ENCODE assay signal across 8 cellular contexts in the genomic region with DNA sequence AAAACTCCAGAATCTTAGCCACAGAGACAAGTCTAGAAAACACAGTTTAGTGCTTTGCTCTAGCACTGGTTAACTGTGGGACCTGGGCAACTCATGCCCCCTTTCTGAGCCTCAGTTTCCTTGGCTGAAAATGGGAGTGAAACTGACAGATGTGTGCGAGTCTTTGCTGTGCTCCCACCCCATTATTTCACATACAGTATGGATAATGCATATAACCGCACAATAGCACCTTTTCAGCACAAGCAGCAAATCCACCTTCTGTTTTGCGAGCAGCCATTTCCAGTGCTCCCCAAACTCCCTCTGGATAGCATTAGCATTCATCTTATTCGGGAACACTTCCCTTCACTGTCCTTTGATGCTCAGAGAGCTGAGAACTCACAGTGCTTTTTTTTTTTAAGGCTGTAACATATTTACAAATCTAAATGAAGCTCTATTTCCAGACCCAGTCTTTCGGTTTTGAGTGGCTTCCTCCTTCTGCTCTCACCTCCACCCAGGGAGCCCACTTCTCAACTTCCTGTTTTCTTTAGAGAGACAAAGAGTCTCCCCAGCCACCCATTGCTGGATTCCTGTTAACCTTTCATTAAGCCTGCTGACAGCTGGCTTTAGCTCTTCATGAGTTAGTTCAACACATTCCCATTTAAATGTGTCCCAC. TPM values are rescaled to one million over a fixed set of nuclear protein-coding genes. Genes with fewer than 3 reads are reported as not detected.
DNase-seq lines count a peak whose midpoint lies in the region; ATAC-seq and TF ChIP-seq lines count a peak whose summit lies in the region.

No MANE protein-coding gene starts in this region.

- H3K27me3 Mint-ChIP-seq in CD4-positive, alpha-beta memory T cell, result no peaks in the 10 kb centered on the region
- no peaks in the 10 kb centered on the region; the same call in 1 of the 2 replicates for H3K27me3 Mint-ChIP-seq in HFFc6 (ENCODE audit: insufficient read depth)

- peak overlapping the region; percentile 82 to 95 (median 92) for H3K27ac Mint-ChIP-seq in CD4-positive, alpha-beta memory T cell
- H3K27ac Mint-ChIP-seq in HFFc6, result no peak overlapping the region

- H3K4me1 ChIP-seq in CD4-positive, alpha-beta memory T cell (ENCODE audit: insufficient read depth, low read length), result peaks cover 28% of the 10 kb centered on the region
- H3K4me1 ChIP-seq in smooth muscle cell (ENCODE audit: low read depth), result no peaks in the 10 kb centered on the region
- no peaks in the 10 kb centered on the region for H3K4me1 ChIP-seq in gastrocnemius medialis

- H3K4me3 ChIP-seq in CD4-positive, alpha-beta memory T cell (ENCODE audit: low read length in 2 of 2), result peak overlapping the region in 1 of 2 donors; percentile 18
- H3K4me3 ChIP-seq in smooth muscle cell (no peak overlapping the region), gastrocnemius medialis (no peak overlapping the region)

- H3K4me2 ChIP-seq in smooth muscle cell, result no peak overlapping the region

- no peaks in the 10 kb centered on the region for H3K9me3 ChIP-seq in CD4-positive, alpha-beta memory T cell (ENCODE audit: control insufficient read depth in 1 of 2, low read length in 2 of 2)
- no peaks in the 10 kb centered on the region for H3K9me3 ChIP-seq in smooth muscle cell (replicated peaks; ENCODE audit: low read depth)
- H3K9me3 ChIP-seq in gastrocnemius medialis, result no peaks in the 10 kb centered on the region

- peak overlapping the region; percentile 76 to 90 (median 80) for H3K4me3 Mint-ChIP-seq in CD4-positive, alpha-beta memory T cell
- H3K4me3 Mint-ChIP-seq in HFFc6, result no peak overlapping the region

- H3F3A ChIP-seq in smooth muscle cell (ENCODE audit: low read depth), result no peaks in the 10 kb centered on the region

- WGBS in smooth muscle cell (ENCODE audit: low lambda C conversion rate), result 67% methylated on average over 5 of the region's 5 CpGs

- H3K27ac ChIP-seq in CD4-positive, alpha-beta memory T cell (ENCODE audit: low read depth, low read length), result peak overlapping the region; percentile 36
- H3K27ac ChIP-seq in smooth muscle cell (ENCODE audit: low read depth), result no peak overlapping the region
- no peak overlapping the region for H3K27ac ChIP-seq in gastrocnemius medialis

- peaks cover 9% of the 10 kb centered on the region in 2 donors for H3K36me3 Mint-ChIP-seq in CD4-positive, alpha-beta memory T cell
- no peaks in the 10 kb centered on the region for H3K36me3 Mint-ChIP-seq in HFFc6 (ENCODE audit: low read depth)

- ATAC-seq in GM18909 (IDR thresholded peaks at IDR 0.05; ENCODE audit: poor library complexity, unreplicated experiment) (peak; percentile 95), HG03064 (IDR thresholded peaks at IDR 0.05; ENCODE audit: low read depth, unreplicated experiment) (peak; percentile 92), gastrocnemius medialis (no peak)

- in situ Hi-C loops in gastrocnemius medialis (cut with MboI; ENCODE audit: low sequenced_read_pairs in 4 of 4), result no loop called here

- H3K27me3 ChIP-seq in CD4-positive, alpha-beta memory T cell (ENCODE audit: insufficient read depth, low read length), result no peaks in the 10 kb centered on the region
- H3K27me3 ChIP-seq in smooth muscle cell (ENCODE audit: low read depth) (no peaks in the 10 kb centered on the region), gastrocnemius medialis (no peaks in the 10 kb centered on the region)

- H2AFZ ChIP-seq in smooth muscle cell (ENCODE audit: low read depth), result no peak overlapping the region

- H3K36me3 ChIP-seq in CD4-positive, alpha-beta memory T cell (ENCODE audit: insufficient read depth, low read length), result no peaks in the 10 kb centered on the region
- H3K36me3 ChIP-seq in smooth muscle cell (ENCODE audit: low read depth) (no peaks in the 10 kb centered on the region), gastrocnemius medialis (no peaks in the 10 kb centered on the region)

- peak; percentile 34 to 43 (median 36) for DNase-seq in CD4-positive, alpha-beta memory T cell
- DNase-seq in NCI-H2171 treated with DMSO at 0.1 percent for 48 hours (lab: John Stamatoyannopoulos, UW) (peak; percentile 73), smooth muscle cell (lab: John Stamatoyannopoulos, UW; ENCODE audit: unreplicated experiment) (no peak), HFFc6 (no peak), gastrocnemius medialis (no peak)
- peak; percentile 2 for DNase-seq in effector CD4-positive, alpha-beta T cell

- H3K9me3 Mint-ChIP-seq in CD4-positive, alpha-beta memory T cell, result peaks cover 0 to 9% (median 6%) of the 10 kb centered on the region in 8 donors
- peaks cover 60% of the 10 kb centered on the region for H3K9me3 Mint-ChIP-seq in HFFc6

- CTCF ChIA-PET in CD4-positive, alpha-beta memory T cell (lab: Charles Lee; ENCODE audit: partially characterized antibody), result interaction anchor here (0.6 to 3.7 kb wide), 6 partner anchors 20 to 414 kb away, joined by 3 to 25 read pairs (median 3); no protein-coding TSS in a partner anchor

- TF ChIP-seq POLR2A in gastrocnemius medialis (IDR thresholded peaks at IDR 0.05), result no peak

- H3K9ac ChIP-seq in smooth muscle cell (ENCODE audit: low read depth), result no peak overlapping the region

- H4K20me1 ChIP-seq in smooth muscle cell (ENCODE audit: low read depth), result no peaks in the 10 kb centered on the region

- H3K4me1 Mint-ChIP-seq in CD4-positive, alpha-beta memory T cell, result peaks cover 24 to 52% (median 38%) of the 10 kb centered on the region in 4 donors
- H3K4me1 Mint-ChIP-seq in HFFc6 (ENCODE audit: low read depth), result no peaks in the 10 kb centered on the region

- TF ChIP-seq CTCF in smooth muscle cell (IDR thresholded peaks at IDR 0.05; ENCODE audit: borderline replicate concordance, insufficient read depth, poor library complexity, severe bottlenecking), result no peak
- no peak for TF ChIP-seq CTCF in HFFc6 (IDR thresholded peaks at IDR 0.05)
- no peak for TF ChIP-seq CTCF in gastrocnemius medialis (IDR thresholded peaks at IDR 0.05 in 4 of 5, conservative IDR thresholded peaks at IDR 0.05 in 1 of 5)

- POLR2A ChIA-PET in CD4-positive, alpha-beta memory T cell (lab: Charles Lee; ENCODE audit: partially characterized antibody), result interaction anchor here (0.7 to 2.4 kb wide), 12 partner anchors 9 to 274 kb away, joined by 3 to 14 read pairs (median 4); partner anchors contain the start of genes HAVCR2 and MED7

- H3K79me2 ChIP-seq in smooth muscle cell (ENCODE audit: low read depth), result no peaks in the 10 kb centered on the region

- intact Hi-C loops in CD4-positive, alpha-beta memory T cell (cut with micrococcal nuclease), result no loop called here
- intact Hi-C loops in gastrocnemius medialis (cut with DNase I; ENCODE audit: low total_unique reads), result no loop called here

RNA-seq across cellular contexts. Expression of gene TIMD4, which starts 49.2 kb away (rescaled TPM):
- total RNA-seq in CD4-positive, alpha-beta memory T cell, result 1 to 10 TPM; 7.6 to 9.5 TPM
- polyA plus RNA-seq in CD4-positive, alpha-beta memory T cell, result under 1 TPM; 0.54 to 0.64 TPM
- total RNA-seq in smooth muscle cell, result not detected in 2 replicates
- polyA plus RNA-seq in smooth muscle cell, result not detected in 2 replicates
- not detected for total RNA-seq in HFFc6 (2021; fragmentation: NEBNext Ultra II Directional; extraction: Animal tissue kit (Norgen Biotek cat#: 25700))
- not detected for total RNA-seq in gastrocnemius medialis

Comparison
In these comparisons a context has a peak if more than half of its experiments do, and no peak if none do; other contexts are left out.
1. DNase-seq: peak in CD4-positive, alpha-beta memory T cell (5 of 5), NCI-H2171 treated with DMSO at 0.1 percent for 48 hours (single experiment) and effector CD4-positive, alpha-beta T cell (single experiment); none in smooth muscle cell (single experiment), HFFc6 (single experiment) and gastrocnemius medialis (0 of 2).
2. ATAC-seq: peak in GM18909 (single experiment) and HG03064 (single experiment); none in gastrocnemius medialis (0 of 2).